In the genomic region with DNA sequence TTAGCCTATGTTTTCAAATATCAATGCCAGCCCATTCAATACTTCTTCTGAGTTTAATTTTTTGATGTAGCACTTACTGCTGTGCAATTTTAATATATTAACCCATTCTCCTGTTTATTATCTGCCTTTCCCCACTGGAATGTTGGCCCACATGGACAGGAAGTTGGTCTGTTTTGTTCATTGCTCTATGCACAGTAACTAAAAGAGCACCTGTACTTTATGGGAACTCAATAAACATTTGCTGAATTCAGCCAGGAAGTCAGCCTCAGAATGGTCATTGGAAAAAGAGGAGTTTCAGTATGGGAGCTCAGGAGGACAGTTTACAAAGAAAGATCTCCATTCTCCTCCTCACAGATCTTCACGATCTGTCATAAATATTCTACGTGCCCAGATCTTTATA, we compare ENCODE assay signal across 8 cellular contexts.
"Had no signal": no experiment of that assay in that cellular context is flagged by ENCODE, and none has a peak within 500 bp of the region (broad histone marks: within the 10 kb centered on the region; RNA-seq: fewer than 3 reads in every experiment).

No MANE protein-coding gene starts in this region.

- H3K9me3 ChIP-seq: HAP-1 had no signal

- H3K27ac ChIP-seq: HL-60 had no signal

- ATAC-seq: HCT116, HepG2 had no signal

- H3K4me3 ChIP-seq: HAP-1 had no signal

- DNase-seq: GOT3, H7, HFFc6, KBM-7 had no signal

- H3K36me3 ChIP-seq: HAP-1 had no signal

- FAIRE-seq: HepG2 had no signal

- H3K4me1 ChIP-seq: HAP-1 had no signal
